In the genomic region with DNA sequence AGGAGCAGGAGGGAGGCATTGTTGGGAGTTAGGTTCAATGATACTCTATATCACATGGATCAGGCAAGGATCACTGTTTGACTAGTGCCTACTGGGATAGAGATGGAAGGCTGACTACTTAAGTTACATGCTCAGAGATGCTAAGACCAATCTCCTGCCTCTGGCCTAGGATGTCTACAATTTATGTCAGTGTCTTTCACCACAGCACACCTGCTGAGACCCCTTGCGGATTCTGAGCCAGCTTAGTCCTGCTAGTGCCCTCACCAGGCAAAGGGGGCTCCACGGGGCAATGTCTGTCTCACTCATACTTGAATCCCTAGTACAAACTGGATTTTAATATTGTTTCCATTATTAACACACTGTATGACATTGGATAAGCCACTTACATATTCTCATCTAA, we compare ENCODE assay signal across 36 cellular contexts.
"Had no signal": no experiment of that assay in that cellular context is flagged by ENCODE, and none has a peak within 500 bp of the region (broad histone marks: within the 10 kb centered on the region; RNA-seq: fewer than 3 reads in every experiment).

No MANE protein-coding gene starts in this region.

- H3K4me1 Mint-ChIP-seq: activated CD4-positive, alpha-beta memory T cell treated with anti-CD3 and anti-CD28 coated beads, Interleukin-2, amount 10 ng/mL, durations not matched to agents 7 days and 5 days; activated CD4-positive, alpha-beta T cell treated with anti-CD3 and anti-CD28 coated beads for 36 hours; activated CD4-positive, alpha-beta T cell treated with anti-CD3 and anti-CD28 coated beads, Interleukin-2, amount 10 ng/mL, durations not matched to agents 7 days and 5 days; activated CD8-positive, alpha-beta memory T cell treated with anti-CD3 and anti-CD28 coated beads, Interleukin-2, amount 10 ng/mL, durations not matched to agents 7 days and 5 days; activated naive CD8-positive, alpha-beta T cell treated with anti-CD3 and anti-CD28 coated beads for 36 hours; central memory CD8-positive, alpha-beta T cell had no signal

- H3K27ac ChIP-seq: adrenal gland, body of pancreas, brain microvascular endothelial cell, breast epithelium, VCaP had no signal

- ATAC-seq: activated CD4-positive, alpha-beta T cell treated with anti-CD3 and anti-CD28 coated beads for 36 hours; activated CD4-positive, CD25-positive, alpha-beta regulatory T cell treated with anti-CD3 and anti-CD28 coated beads, Interleukin-2, amount 50 U/mL, for 24 hours; activated CD8-positive, alpha-beta memory T cell treated with anti-CD3 and anti-CD28 coated beads, Interleukin-2, amount 10 ng/mL, durations not matched to agents 7 days and 5 days; activated CD8-positive, alpha-beta T cell treated with anti-CD3 and anti-CD28 coated beads, Interleukin-2, amount 10 ng/mL, durations not matched to agents 7 days and 5 days; activated naive CD4-positive, alpha-beta T cell treated with anti-CD3 and anti-CD28 coated beads, Interleukin-2, amount 50 U/mL, for 72 hours; body of pancreas had no signal

- H3K27me3 ChIP-seq: adrenal gland, body of pancreas, brain microvascular endothelial cell, breast epithelium had no signal

- H3K27me3 Mint-ChIP-seq: activated CD4-positive, alpha-beta memory T cell treated with anti-CD3 and anti-CD28 coated beads, Interleukin-2, amount 10 ng/mL, durations not matched to agents 7 days and 5 days; activated CD4-positive, alpha-beta T cell treated with anti-CD3 and anti-CD28 coated beads for 36 hours; activated CD4-positive, alpha-beta T cell treated with anti-CD3 and anti-CD28 coated beads, Interleukin-2, amount 10 ng/mL, durations not matched to agents 7 days and 5 days; activated CD8-positive, alpha-beta memory T cell treated with anti-CD3 and anti-CD28 coated beads, Interleukin-2, amount 10 ng/mL, durations not matched to agents 7 days and 5 days; activated naive CD8-positive, alpha-beta T cell treated with anti-CD3 and anti-CD28 coated beads for 36 hours; activated T-cell treated with anti-CD3 and anti-CD28 coated beads, Interleukin-2, amount 50 U/mL, for 24 hours; central memory CD8-positive, alpha-beta T cell had no signal

- H3K4me3 Mint-ChIP-seq: activated CD4-positive, alpha-beta memory T cell treated with anti-CD3 and anti-CD28 coated beads, Interleukin-2, amount 10 ng/mL, durations not matched to agents 7 days and 5 days; activated CD4-positive, alpha-beta T cell treated with anti-CD3 and anti-CD28 coated beads for 36 hours; activated CD4-positive, alpha-beta T cell treated with anti-CD3 and anti-CD28 coated beads, Interleukin-2, amount 10 ng/mL, durations not matched to agents 7 days and 5 days; activated CD8-positive, alpha-beta memory T cell treated with anti-CD3 and anti-CD28 coated beads, Interleukin-2, amount 10 ng/mL, durations not matched to agents 7 days and 5 days; activated CD8-positive, alpha-beta T cell treated with anti-CD3 and anti-CD28 coated beads, Interleukin-2, amount 10 ng/mL, durations not matched to agents 7 days and 5 days; activated naive CD8-positive, alpha-beta T cell treated with anti-CD3 and anti-CD28 coated beads for 36 hours; activated T-cell treated with anti-CD3 and anti-CD28 coated beads, Interleukin-2, amount 50 U/mL, for 24 hours; central memory CD8-positive, alpha-beta T cell; T-helper 1 cell treated with Interleukin-12 subunit alpha and Interleukin-12 subunit beta and Interleukin-4 antibody, amounts not matched to agents 30 μg/mL and 1 μg/mL, for 36 hours; T-helper 2 cell treated with Interferon-gamma antibody and Interleukin-4, amounts not matched to agents 5 μg/mL and 100 μg/mL, for 36 hours had no signal

- H3K9me3 Mint-ChIP-seq: activated CD4-positive, alpha-beta T cell treated with anti-CD3 and anti-CD28 coated beads, Interleukin-2, amount 10 ng/mL, durations not matched to agents 7 days and 5 days had no signal

- H3K4me1 ChIP-seq: adrenal gland, body of pancreas, breast epithelium had no signal

- H3K36me3 ChIP-seq: adrenal gland, brain microvascular endothelial cell, breast epithelium had no signal

- H3K36me3 Mint-ChIP-seq: activated CD8-positive, alpha-beta memory T cell treated with anti-CD3 and anti-CD28 coated beads, Interleukin-2, amount 10 ng/mL, durations not matched to agents 7 days and 5 days; activated naive CD4-positive, alpha-beta T cell treated with anti-CD3 and anti-CD28 coated beads, Interleukin-2, amount 50 U/mL, for 72 hours; activated naive CD8-positive, alpha-beta T cell treated with anti-CD3 and anti-CD28 coated beads for 36 hours had no signal

- H3K4me3 ChIP-seq: adrenal gland, body of pancreas, breast epithelium had no signal

- DNase-seq: activated CD4-positive, alpha-beta memory T cell treated with anti-CD3 and anti-CD28 coated beads, Interleukin-2, amount 10 ng/mL, durations not matched to agents 7 days and 5 days; activated CD4-positive, alpha-beta T cell treated with anti-CD3 and anti-CD28 coated beads for 1 hour; activated CD4-positive, alpha-beta T cell treated with anti-CD3 and anti-CD28 coated beads for 36 hours; activated CD4-positive, alpha-beta T cell treated with anti-CD3 and anti-CD28 coated beads for 48 hours; activated CD4-positive, alpha-beta T cell treated with anti-CD3 and anti-CD28 coated beads, Interleukin-2, amount 10 ng/mL, durations not matched to agents 7 days and 5 days; activated CD4-positive, alpha-beta T cell treated with anti-CD3 and anti-CD28 coated beads, Interleukin-2, amount 50 U/mL, for 48 hours; activated CD4-positive, CD25-positive, alpha-beta regulatory T cell; activated CD8-positive, alpha-beta memory T cell treated with anti-CD3 and anti-CD28 coated beads for 24 hours; activated CD8-positive, alpha-beta memory T cell treated with anti-CD3 and anti-CD28 coated beads, Interleukin-2, amount 10 ng/mL, durations not matched to agents 7 days and 5 days; activated CD8-positive, alpha-beta memory T cell treated with anti-CD3 and anti-CD28 coated beads, Interleukin-2, amount 50 U/mL, for 48 hours; activated CD8-positive, alpha-beta T cell treated with anti-CD3 and anti-CD28 coated beads, Interleukin-2, amount 10 ng/mL, durations not matched to agents 7 days and 5 days; activated effector memory CD4-positive, alpha-beta T cell treated with Interleukin-2 at 50 U/mL for 16 hours; activated gamma-delta T cell; activated naive CD4-positive, alpha-beta T cell treated with anti-CD3 and anti-CD28 coated beads, Interleukin-2, amount 50 U/mL, for 16 hours; activated naive CD4-positive, alpha-beta T cell treated with Interleukin-2 at 50 U/mL for 16 hours; activated naive CD8-positive, alpha-beta T cell treated with anti-CD3 and anti-CD28 coated beads for 36 hours; activated T-cell treated with anti-CD3 and anti-CD28 coated beads, Interleukin-2, amount 50 U/mL, for 24 hours; activated T-cell treated with anti-CD3 and anti-CD28 coated beads, Interleukin-2, amount 50 U/mL, for 48 hours; adrenal gland; amniotic stem cell; aorta; body of pancreas; brain microvascular endothelial cell; caudate nucleus; cerebellar nuclear complex; T-helper 1 cell; T-helper 2 cell; T-helper 9 cell had no signal

- H3K27ac Mint-ChIP-seq: activated CD4-positive, alpha-beta memory T cell treated with anti-CD3 and anti-CD28 coated beads, Interleukin-2, amount 10 ng/mL, durations not matched to agents 7 days and 5 days; activated CD4-positive, alpha-beta T cell treated with anti-CD3 and anti-CD28 coated beads for 36 hours; activated CD4-positive, alpha-beta T cell treated with anti-CD3 and anti-CD28 coated beads, Interleukin-2, amount 10 ng/mL, durations not matched to agents 7 days and 5 days; activated CD8-positive, alpha-beta memory T cell treated with anti-CD3 and anti-CD28 coated beads, Interleukin-2, amount 10 ng/mL, durations not matched to agents 7 days and 5 days; activated CD8-positive, alpha-beta T cell treated with anti-CD3 and anti-CD28 coated beads, Interleukin-2, amount 10 ng/mL, durations not matched to agents 7 days and 5 days; activated naive CD4-positive, alpha-beta T cell treated with anti-CD3 and anti-CD28 coated beads, Interleukin-2, amount 50 U/mL, for 72 hours; activated naive CD8-positive, alpha-beta T cell treated with anti-CD3 and anti-CD28 coated beads for 36 hours; activated T-cell treated with anti-CD3 and anti-CD28 coated beads, Interleukin-2, amount 50 U/mL, for 24 hours; activated T-helper 2 cell treated with anti-CD3 and anti-CD28 coated beads, Interferon-gamma antibody, Interleukin-2, Interleukin-4, amounts not matched to agents 10 μg/mL and 5 μg/mL and 100 μg/mL, durations not matched to agents 14 hours and 24 hours and 36 hours; T-helper 1 cell treated with Interleukin-12 subunit alpha and Interleukin-12 subunit beta and Interleukin-4 antibody, amounts not matched to agents 30 μg/mL and 1 μg/mL, for 36 hours; T-helper 2 cell treated with Interferon-gamma antibody and Interleukin-4, amounts not matched to agents 5 μg/mL and 100 μg/mL, for 36 hours had no signal

- H3K9me3 ChIP-seq: adrenal gland, body of pancreas, breast epithelium had no signal
